ENCODE assay signal across 1 cellular context in genomic region chr6:11093591-11094410, GRCh38.
A peak's percentile ranks its signal among the peaks of the same experiment; 100 is the strongest.
TF ChIP-seq lines count a peak whose summit lies in the region.

SMIM13 (plus strand) TSS chr6:11093834; CDS start chr6:11094314, 480 bp downstream.

TF ChIP-seq in HepG2, 621 proteins besides CTCF, POLR2A, EP300 and RAD21 (continued from another document and continues in another):
- TF ChIP-seq, protein P1, sequence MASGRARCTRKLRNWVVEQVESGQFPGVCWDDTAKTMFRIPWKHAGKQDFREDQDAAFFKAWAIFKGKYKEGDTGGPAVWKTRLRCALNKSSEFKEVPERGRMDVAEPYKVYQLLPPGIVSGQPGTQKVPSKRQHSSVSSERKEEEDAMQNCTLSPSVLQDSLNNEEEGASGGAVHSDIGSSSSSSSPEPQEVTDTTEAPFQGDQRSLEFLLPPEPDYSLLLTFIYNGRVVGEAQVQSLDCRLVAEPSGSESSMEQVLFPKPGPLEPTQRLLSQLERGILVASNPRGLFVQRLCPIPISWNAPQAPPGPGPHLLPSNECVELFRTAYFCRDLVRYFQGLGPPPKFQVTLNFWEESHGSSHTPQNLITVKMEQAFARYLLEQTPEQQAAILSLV (CRISPR knock-in tag; IDR thresholded peaks at IDR 0.05; ENCODE audit: borderline replicate concordance), result no peak; the same call in none of the 2 replicates
- peak; percentile 99 for TF ChIP-seq FOXO4 (CRISPR knock-in tag; conservative IDR thresholded peaks at IDR 0.05)
- TF ChIP-seq SP4 (CRISPR knock-in tag; IDR thresholded peaks at IDR 0.05), result peak; percentile 81
- no peak for TF ChIP-seq TEAD2 (CRISPR knock-in tag; IDR thresholded peaks at IDR 0.05)
- TF ChIP-seq, protein P2, sequence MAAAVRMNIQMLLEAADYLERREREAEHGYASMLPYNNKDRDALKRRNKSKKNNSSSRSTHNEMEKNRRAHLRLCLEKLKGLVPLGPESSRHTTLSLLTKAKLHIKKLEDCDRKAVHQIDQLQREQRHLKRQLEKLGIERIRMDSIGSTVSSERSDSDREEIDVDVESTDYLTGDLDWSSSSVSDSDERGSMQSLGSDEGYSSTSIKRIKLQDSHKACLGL (CRISPR knock-in tag; IDR thresholded peaks at IDR 0.05), result peak; percentile 94
- TF ChIP-seq KIAA2018 (CRISPR knock-in tag; IDR thresholded peaks at IDR 0.05; ENCODE audit: borderline replicate concordance), result no peak
- TF ChIP-seq KLF12 (CRISPR knock-in tag; IDR thresholded peaks at IDR 0.05; ENCODE audit: borderline replicate concordance), result peak; percentile 66; the same call in 1 of the 2 replicates
- no peak for TF ChIP-seq PAF1 (CRISPR knock-in tag; IDR thresholded peaks at IDR 0.05)
- TF ChIP-seq ZNF562 (CRISPR knock-in tag; IDR thresholded peaks at IDR 0.05; ENCODE audit: borderline replicate concordance), result no peak
- peak; percentile 78 for TF ChIP-seq ZBTB8A (CRISPR knock-in tag; IDR thresholded peaks at IDR 0.05; ENCODE audit: borderline replicate concordance, low read depth)
- TF ChIP-seq, protein P3, sequence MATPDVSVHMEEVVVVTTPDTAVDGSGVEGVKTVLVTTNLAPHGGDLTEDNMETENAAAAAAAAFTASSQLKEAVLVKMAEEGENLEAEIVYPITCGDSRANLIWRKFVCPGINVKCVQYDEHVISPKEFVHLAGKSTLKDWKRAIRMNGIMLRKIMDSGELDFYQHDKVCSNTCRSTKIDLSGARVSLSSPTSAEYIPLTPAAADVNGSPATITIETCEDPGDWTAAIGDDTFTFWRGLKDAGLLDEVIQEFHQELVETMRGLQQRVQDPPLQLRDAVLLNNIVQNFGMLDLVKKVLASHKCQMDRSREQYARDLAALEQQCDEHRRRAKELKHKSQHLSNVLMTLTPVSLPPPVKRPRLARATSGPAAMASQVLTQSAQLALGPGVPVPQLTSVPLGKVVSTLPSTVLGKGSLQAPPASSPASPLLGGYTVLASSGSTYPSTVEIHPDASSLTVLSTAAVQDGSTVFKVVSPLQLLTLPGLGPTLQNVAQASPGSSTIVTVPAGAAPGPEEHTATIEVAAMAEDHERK (CRISPR knock-in tag; IDR thresholded peaks at IDR 0.05; ENCODE audit: low read depth), result 0 out of 2 replicates have a peak, but pooled peaks have one; percentile 48
- peak; percentile 76 for TF ChIP-seq CHD2 (IDR thresholded peaks at IDR 0.05; ENCODE audit: low read depth, low read length)
- peak; percentile 94 for TF ChIP-seq SUZ12 (IDR thresholded peaks at IDR 0.05; ENCODE audit: low read depth, low read length)
- TF ChIP-seq ZSCAN21 (CRISPR knock-in tag; IDR thresholded peaks at IDR 0.05; ENCODE audit: borderline replicate concordance), result peak; percentile 84
- no peak; the same call in 1 of the 2 replicates for TF ChIP-seq ZNF777 (CRISPR knock-in tag; IDR thresholded peaks at IDR 0.05)
- TF ChIP-seq MXI1 (IDR thresholded peaks at IDR 0.05; ENCODE audit: borderline replicate concordance, low read depth, low read length), result peak; percentile 70; the same call in 1 of the 3 replicates
- peak; percentile 88; the same call in 1 of the 2 replicates for TF ChIP-seq FOXJ3 (CRISPR knock-in tag; IDR thresholded peaks at IDR 0.05; ENCODE audit: borderline replicate concordance)
- TF ChIP-seq MAFK (conservative IDR thresholded peaks at IDR 0.05 in 1 of 2, IDR thresholded peaks at IDR 0.05 in 1 of 2; ENCODE audit: low read length in 2 of 2), result 0 out of 4 replicates have a peak, but pooled peaks of 1 of the 2 experiments have one; percentile 27
- 0 out of 2 replicates have a peak, but pooled peaks have one; percentile 43 for TF ChIP-seq TCF7L2 (IDR thresholded peaks at IDR 0.05; ENCODE audit: low read depth, low read length)
- TF ChIP-seq ZNF33B (CRISPR knock-in tag; IDR thresholded peaks at IDR 0.05), result peak; percentile 82; the same call in 1 of the 2 replicates
- peak; percentile 42; the same call in 1 of the 2 replicates for TF ChIP-seq MYNN (CRISPR knock-in tag; IDR thresholded peaks at IDR 0.05; ENCODE audit: low read depth)
- peak; percentile 58; the same call in 1 of the 2 replicates for TF ChIP-seq KDM4B (CRISPR knock-in tag; IDR thresholded peaks at IDR 0.05)
- TF ChIP-seq MED1 (CRISPR knock-in tag; IDR thresholded peaks at IDR 0.05), result peak; percentile 67
- TF ChIP-seq, protein P4, sequence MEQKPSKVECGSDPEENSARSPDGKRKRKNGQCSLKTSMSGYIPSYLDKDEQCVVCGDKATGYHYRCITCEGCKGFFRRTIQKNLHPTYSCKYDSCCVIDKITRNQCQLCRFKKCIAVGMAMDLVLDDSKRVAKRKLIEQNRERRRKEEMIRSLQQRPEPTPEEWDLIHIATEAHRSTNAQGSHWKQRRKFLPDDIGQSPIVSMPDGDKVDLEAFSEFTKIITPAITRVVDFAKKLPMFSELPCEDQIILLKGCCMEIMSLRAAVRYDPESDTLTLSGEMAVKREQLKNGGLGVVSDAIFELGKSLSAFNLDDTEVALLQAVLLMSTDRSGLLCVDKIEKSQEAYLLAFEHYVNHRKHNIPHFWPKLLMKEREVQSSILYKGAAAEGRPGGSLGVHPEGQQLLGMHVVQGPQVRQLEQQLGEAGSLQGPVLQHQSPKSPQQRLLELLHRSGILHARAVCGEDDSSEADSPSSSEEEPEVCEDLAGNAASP (CRISPR knock-in tag; IDR thresholded peaks at IDR 0.05; ENCODE audit: borderline replicate concordance), result peak; percentile 70; the same call in 1 of the 2 replicates
- no peak for TF ChIP-seq ZFYVE20 (CRISPR knock-in tag; IDR thresholded peaks at IDR 0.05; ENCODE audit: borderline replicate concordance, low read depth)
- peak; percentile 77; the same call in 1 of the 2 replicates for TF ChIP-seq JUN (CRISPR knock-in tag; IDR thresholded peaks at IDR 0.05)
- TF ChIP-seq KAT2B (IDR thresholded peaks at IDR 0.05; ENCODE audit: borderline replicate concordance, low read depth, low read length), result no peak
- no peak for TF ChIP-seq NPAS2 (CRISPR knock-in tag; IDR thresholded peaks at IDR 0.05; ENCODE audit: borderline replicate concordance)
- TF ChIP-seq CREM (IDR thresholded peaks at IDR 0.05), result peak; percentile 88
- TF ChIP-seq CREM (CRISPR knock-in tag; IDR thresholded peaks at IDR 0.05), result no peak
- no peak; the same call in 1 of the 2 replicates for TF ChIP-seq ZNF710 (CRISPR knock-in tag; IDR thresholded peaks at IDR 0.05; ENCODE audit: borderline replicate concordance)
- no peak; the same call in none of the 2 replicates for TF ChIP-seq ZNF296 (CRISPR knock-in tag; conservative IDR thresholded peaks at IDR 0.05)
- TF ChIP-seq SNAPC4 (CRISPR knock-in tag; IDR thresholded peaks at IDR 0.05), result peak; percentile 27
